In the genomic region with DNA sequence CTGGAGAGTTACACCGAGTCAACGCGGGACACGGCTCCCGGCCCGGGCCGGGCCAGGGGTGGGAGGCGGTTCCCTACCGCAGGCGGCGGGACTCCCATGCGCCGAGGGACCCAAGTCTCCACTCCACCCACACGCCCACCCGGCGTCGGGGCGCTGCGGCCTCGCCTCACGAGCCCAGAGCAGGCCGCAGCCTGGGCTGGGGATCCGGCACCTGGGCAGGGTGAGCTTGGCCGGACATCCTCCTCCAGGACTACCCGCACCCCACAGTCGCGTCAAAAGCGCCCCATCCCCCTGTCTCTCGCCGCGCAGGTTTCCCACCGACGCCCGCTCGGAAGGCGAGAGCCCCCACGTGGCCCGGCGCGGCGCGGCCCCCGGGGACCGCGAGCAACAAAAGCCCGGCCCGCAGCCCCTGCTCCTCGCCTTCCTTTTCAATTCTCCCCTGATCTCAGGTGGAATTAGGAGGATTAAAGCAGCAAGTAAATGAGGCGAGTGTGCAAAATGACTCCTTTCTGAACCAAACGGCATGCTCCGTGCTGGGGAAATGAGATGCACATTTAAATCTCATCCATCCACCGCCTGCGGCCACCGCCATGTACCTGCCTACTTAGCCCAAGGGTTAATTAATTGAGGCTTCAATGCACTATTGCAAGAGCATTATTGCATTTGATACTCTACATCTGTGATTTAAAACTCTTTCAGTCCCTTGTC, we compare ENCODE assay signal across 9 cellular contexts.
DNase-seq lines count a peak whose midpoint lies in the region; ATAC-seq and TF ChIP-seq lines count a peak whose summit lies in the region.
"Had no signal": no experiment of that assay in that cellular context is flagged by ENCODE, and none has a peak within 500 bp of the region (broad histone marks: within the 10 kb centered on the region; RNA-seq: fewer than 3 reads in every experiment).

No MANE protein-coding gene starts in this region.

- no peaks in the 10 kb centered on the region; the same call in 2 of the 3 replicates for H3K9me3 Mint-ChIP-seq in GM23338
- no peaks in the 10 kb centered on the region; the same call in 1 of the 2 replicates for H3K9me3 Mint-ChIP-seq in WTC11

- no peaks in the 10 kb centered on the region for H3K36me3 Mint-ChIP-seq in GM23338 (ENCODE audit: low read depth)
- H3K36me3 Mint-ChIP-seq in WTC11 = no peaks in the 10 kb centered on the region; the same call in 1 of the 2 replicates

- H3K27me3 ChIP-seq in DOHH2 (ENCODE audit: control insufficient read depth, low read length) = peaks cover 49% of the 10 kb centered on the region
- H3K27me3 ChIP-seq in GM23338 (ENCODE audit: insufficient read depth) = peaks cover 99% of the 10 kb centered on the region
- peaks cover 21% of the 10 kb centered on the region for H3K27me3 ChIP-seq in rectal smooth muscle tissue (ENCODE audit: control insufficient read depth, insufficient read depth, low read length)
- H3K27me3 ChIP-seq in PC-3 (ENCODE audit: low read length) = no peaks in the 10 kb centered on the region

- CTCF ChIA-PET in WTC11 (lab: Charles Lee) = interaction anchor here (0.9 kb wide), 1 partner anchor 12 kb away, joined by 4 read pairs; no protein-coding TSS in a partner anchor
- CTCF ChIA-PET in PC-3 (lab: Charles Lee) = no interaction called here

- DNase-seq in GM23338 (ENCODE audit: low spot score) = peak; percentile 48
- no peak for DNase-seq in WTC11 (ENCODE audit: low spot score)
- peak in 1 of 2 donors; percentile 43 for DNase-seq in foreskin fibroblast
- no peak for DNase-seq in NCI-H526 treated with DMSO at 0.1 percent for 48 hours (lab: John Stamatoyannopoulos, UW)
- DNase-seq in PC-3 = no peak

- peaks cover 69% of the 10 kb centered on the region for H3K27me3 Mint-ChIP-seq in GM23338 (ENCODE audit: insufficient read depth, low read depth, poor library complexity)
- peaks cover 98% of the 10 kb centered on the region for H3K27me3 Mint-ChIP-seq in WTC11 (ENCODE audit: low read depth)

- H3K27ac ChIP-seq in DOHH2 (ENCODE audit: low read depth, low read length) (no peak overlapping the region), GM23338 (ENCODE audit: low read depth) (no peak overlapping the region), rectal smooth muscle tissue (ENCODE audit: low read depth, low read length) (no peak overlapping the region), PC-3 (ENCODE audit: low read length) (no peak overlapping the region)
- H3K27ac ChIP-seq: KMS-11 had no signal

- POLR2A ChIA-PET in WTC11 (lab: Charles Lee) = no interaction called here
- POLR2A ChIA-PET in PC-3 (lab: Charles Lee; ENCODE audit: unreplicated experiment) = no interaction called here

- no peaks in the 10 kb centered on the region for H3K36me3 ChIP-seq in DOHH2 (ENCODE audit: control insufficient read depth, low read length)
- no peaks in the 10 kb centered on the region for H3K36me3 ChIP-seq in GM23338 (ENCODE audit: insufficient read depth)
- H3K36me3 ChIP-seq in rectal smooth muscle tissue (ENCODE audit: control insufficient read depth, insufficient read depth, low read length) = no peaks in the 10 kb centered on the region
- H3K36me3 ChIP-seq in PC-3 (ENCODE audit: low read depth, low read length) = no peaks in the 10 kb centered on the region

- H3K4me1 ChIP-seq in DOHH2 (ENCODE audit: control insufficient read depth, low read length) = peaks cover 15% of the 10 kb centered on the region
- peaks cover 21% of the 10 kb centered on the region for H3K4me1 ChIP-seq in GM23338 (ENCODE audit: insufficient read depth)
- peaks cover 4% of the 10 kb centered on the region for H3K4me1 ChIP-seq in rectal smooth muscle tissue (ENCODE audit: control insufficient read depth, insufficient read depth, low read length)
- H3K4me1 ChIP-seq in PC-3 (ENCODE audit: insufficient read depth, low read length) = no peaks in the 10 kb centered on the region

- H3K4me3 Mint-ChIP-seq in GM23338 = peak overlapping the region; percentile 72
- peak overlapping the region; percentile 63 for H3K4me3 Mint-ChIP-seq in WTC11

- peak; percentile 72 for ATAC-seq in GM23338
- ATAC-seq in WTC11 = peak; percentile 66
- ATAC-seq in PC-3 = no peak
- no peak for ATAC-seq in HG03469 (IDR thresholded peaks at IDR 0.05; ENCODE audit: unreplicated experiment)

- peak; percentile 49 for TF ChIP-seq CTCF in DOHH2 (IDR thresholded peaks at IDR 0.05; ENCODE audit: low read depth, low read length, poor library complexity, severe bottlenecking)
- peak in 1 of 2 experiments; percentile 30; a peak in 2 of 4 replicates for TF ChIP-seq CTCF in GM23338 (conservative IDR thresholded peaks at IDR 0.05; ENCODE audit: low read depth in 2 of 2)
- no peak for TF ChIP-seq CTCF in WTC11 (IDR thresholded peaks at IDR 0.05)
- peak; percentile 13 for TF ChIP-seq CTCF in foreskin fibroblast (IDR thresholded peaks at IDR 0.05; ENCODE audit: low read depth, low read length)
- no peak for TF ChIP-seq CTCF in PC-3 (conservative IDR thresholded peaks at IDR 0.05; ENCODE audit: low read depth, low read length)

- H3K4me3 ChIP-seq in DOHH2 (ENCODE audit: low read length) = peak overlapping the region; percentile 70
- peak overlapping the region; percentile 47 for H3K4me3 ChIP-seq in GM23338
- peak overlapping the region; percentile 38 for H3K4me3 ChIP-seq in foreskin fibroblast (ENCODE audit: low read depth in 1 of 2, low read length in 2 of 2)
- H3K4me3 ChIP-seq in rectal smooth muscle tissue (ENCODE audit: low read length) = peak overlapping the region; percentile 53
- no peak overlapping the region for H3K4me3 ChIP-seq in PC-3 (ENCODE audit: low read length)

- intact Hi-C loops in PC-3 (cut with micrococcal nuclease) = no loop called here

- H3K9ac ChIP-seq in rectal smooth muscle tissue (ENCODE audit: low read length) (no peak overlapping the region), PC-3 (ENCODE audit: low read length) (no peak overlapping the region)
- H3K9ac ChIP-seq: KMS-11 had no signal

- H3K9me2 ChIP-seq in DOHH2 (replicated peaks; ENCODE audit: control insufficient read depth, low read length) (no peaks in the 10 kb centered on the region), GM23338 (ENCODE audit: insufficient read depth) (no peaks in the 10 kb centered on the region), PC-3 (replicated peaks; ENCODE audit: low read length) (no peaks in the 10 kb centered on the region)

- peaks cover 15% of the 10 kb centered on the region; the same call in 2 of the 3 replicates for H3K4me1 Mint-ChIP-seq in GM23338
- peaks cover 13% of the 10 kb centered on the region for H3K4me1 Mint-ChIP-seq in WTC11

- no peaks in the 10 kb centered on the region for H4K20me1 ChIP-seq in DOHH2 (ENCODE audit: control insufficient read depth, insufficient read depth, low read depth, low read length)
- H4K20me1 ChIP-seq in GM23338 (replicated peaks; ENCODE audit: insufficient read depth) = no peaks in the 10 kb centered on the region
- no peaks in the 10 kb centered on the region for H4K20me1 ChIP-seq in PC-3 (ENCODE audit: low read length)

- no peak overlapping the region for H3K27ac Mint-ChIP-seq in GM23338
- no peak overlapping the region for H3K27ac Mint-ChIP-seq in WTC11

- no TSS peak for BruUV-seq in PC-3 (replicated peaks; lab: Mats Ljungman, UMichigan)

- no peaks in the 10 kb centered on the region for H3K79me2 ChIP-seq in DOHH2 (ENCODE audit: control insufficient read depth, low read length)
- no peaks in the 10 kb centered on the region for H3K79me2 ChIP-seq in GM23338 (replicated peaks; ENCODE audit: insufficient read depth)
- no peaks in the 10 kb centered on the region for H3K79me2 ChIP-seq in PC-3 (ENCODE audit: low read length)

- H3K4me2 ChIP-seq in DOHH2 (ENCODE audit: low read length) (peak overlapping the region; percentile 88), GM23338 (peak overlapping the region; percentile 75), PC-3 (ENCODE audit: low read length) (no peak overlapping the region)
- H3K4me2 ChIP-seq: KMS-11 had no signal

- H2AFZ ChIP-seq in GM23338 (peak overlapping the region; percentile 79), PC-3 (ENCODE audit: low read length) (no peak overlapping the region)

- no peaks in the 10 kb centered on the region for H3F3A ChIP-seq in DOHH2 (ENCODE audit: control insufficient read depth, insufficient read depth)
- H3F3A ChIP-seq in GM23338 (replicated peaks; ENCODE audit: low read depth) = no peaks in the 10 kb centered on the region
- H3F3A ChIP-seq in PC-3 (ENCODE audit: low read length, unreplicated experiment) = no peaks in the 10 kb centered on the region

- H3K9me3 ChIP-seq in DOHH2 (ENCODE audit: control insufficient read depth, insufficient read depth, low read length) = no peaks in the 10 kb centered on the region
- H3K9me3 ChIP-seq in PC-3 (ENCODE audit: low read length) = no peaks in the 10 kb centered on the region

TF ChIP-seq in GM23338, 12 proteins besides CTCF, POLR2A, EP300 and RAD21:
- TF ChIP-seq EZH2 (IDR thresholded peaks at IDR 0.05; ENCODE audit: low read depth, unreplicated experiment) = peak; percentile 76
- no peak for TF ChIP-seq JUNB (IDR thresholded peaks at IDR 0.05; ENCODE audit: unreplicated experiment)

TF ChIP-seq in WTC11, 78 proteins besides CTCF, POLR2A, EP300 and RAD21 (continues in another document):
- TF ChIP-seq ESRRA (CRISPR knock-in tag; IDR thresholded peaks at IDR 0.05; ENCODE audit: borderline replicate concordance) (no peak), JAZF1 (CRISPR knock-in tag; IDR thresholded peaks at IDR 0.05) (no peak), ELF4 (CRISPR knock-in tag; IDR thresholded peaks at IDR 0.05; ENCODE audit: low read depth) (no peak)
- TF ChIP-seq, protein P1, sequence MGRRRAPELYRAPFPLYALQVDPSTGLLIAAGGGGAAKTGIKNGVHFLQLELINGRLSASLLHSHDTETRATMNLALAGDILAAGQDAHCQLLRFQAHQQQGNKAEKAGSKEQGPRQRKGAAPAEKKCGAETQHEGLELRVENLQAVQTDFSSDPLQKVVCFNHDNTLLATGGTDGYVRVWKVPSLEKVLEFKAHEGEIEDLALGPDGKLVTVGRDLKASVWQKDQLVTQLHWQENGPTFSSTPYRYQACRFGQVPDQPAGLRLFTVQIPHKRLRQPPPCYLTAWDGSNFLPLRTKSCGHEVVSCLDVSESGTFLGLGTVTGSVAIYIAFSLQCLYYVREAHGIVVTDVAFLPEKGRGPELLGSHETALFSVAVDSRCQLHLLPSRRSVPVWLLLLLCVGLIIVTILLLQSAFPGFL (CRISPR knock-in tag; IDR thresholded peaks at IDR 0.05; ENCODE audit: borderline replicate concordance) = no peak
- TF ChIP-seq, protein P2, sequence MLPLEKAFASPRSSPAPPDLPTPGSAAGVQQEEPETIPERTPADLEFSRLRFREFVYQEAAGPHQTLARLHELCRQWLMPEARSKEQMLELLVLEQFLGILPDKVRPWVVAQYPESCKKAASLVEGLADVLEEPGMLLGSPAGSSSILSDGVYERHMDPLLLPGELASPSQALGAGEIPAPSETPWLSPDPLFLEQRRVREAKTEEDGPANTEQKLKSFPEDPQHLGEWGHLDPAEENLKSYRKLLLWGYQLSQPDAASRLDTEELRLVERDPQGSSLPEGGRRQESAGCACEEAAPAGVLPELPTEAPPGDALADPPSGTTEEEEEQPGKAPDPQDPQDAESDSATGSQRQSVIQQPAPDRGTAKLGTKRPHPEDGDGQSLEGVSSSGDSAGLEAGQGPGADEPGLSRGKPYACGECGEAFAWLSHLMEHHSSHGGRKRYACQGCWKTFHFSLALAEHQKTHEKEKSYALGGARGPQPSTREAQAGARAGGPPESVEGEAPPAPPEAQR (CRISPR knock-in tag; IDR thresholded peaks at IDR 0.05) = no peak

Comparison
In these comparisons a context has a peak if more than half of its experiments do, and no peak if none do; other contexts are left out.
1. CTCF ChIP-seq: peak in DOHH2 (single experiment) and foreskin fibroblast (single experiment); none in WTC11 (single experiment) and PC-3 (single experiment).
2. ATAC-seq: peak in GM23338 (single experiment) and WTC11 (single experiment); none in PC-3 (single experiment) and HG03469 (single experiment).